In the genomic region with DNA sequence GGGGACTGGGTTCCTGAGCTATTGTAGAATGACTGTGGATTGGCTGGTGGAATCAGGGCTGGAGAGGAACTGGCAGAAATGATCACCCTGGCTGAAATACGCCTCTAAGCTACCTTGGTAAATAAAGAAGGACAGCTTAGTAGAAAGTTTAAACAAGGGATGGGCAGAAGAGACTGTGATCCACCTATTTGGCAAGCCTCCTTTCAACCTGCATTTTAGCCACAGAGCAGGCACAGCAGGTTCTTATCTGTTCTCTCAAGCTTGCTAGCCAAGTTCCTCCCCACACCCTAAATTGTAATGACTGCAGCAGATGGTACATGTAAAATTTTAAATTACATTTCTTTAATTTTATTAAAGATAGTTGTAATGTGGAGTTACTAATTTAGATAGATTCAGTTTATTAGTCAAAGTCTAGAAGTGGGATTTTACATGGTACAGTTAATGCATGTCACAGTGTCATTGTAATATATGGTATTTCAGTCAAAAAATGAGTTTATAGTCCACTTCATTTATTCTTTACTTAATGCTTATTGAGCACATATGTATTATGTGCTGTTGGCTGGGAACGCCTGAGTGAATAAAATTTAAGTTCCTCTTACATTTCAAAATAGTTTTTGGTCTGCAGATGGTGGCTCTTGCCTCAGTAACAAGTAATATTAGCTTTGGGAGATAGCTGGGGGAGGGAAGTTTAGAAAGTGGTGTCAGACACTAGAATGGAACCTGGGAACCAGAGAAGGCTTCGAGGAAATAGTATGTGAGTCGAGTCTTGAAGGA, we compare ENCODE assay signal across 11 cellular contexts. TPM values are rescaled to one million over a fixed set of nuclear protein-coding genes. Genes with fewer than 3 reads are reported as not detected.
DNase-seq lines count a peak whose midpoint lies in the region; ATAC-seq and TF ChIP-seq lines count a peak whose summit lies in the region.
"Had no signal": no experiment of that assay in that cellular context is flagged by ENCODE, and none has a peak within 500 bp of the region (broad histone marks: within the 10 kb centered on the region; RNA-seq: fewer than 3 reads in every experiment).

No MANE protein-coding gene starts in this region.

- H3K36me3 Mint-ChIP-seq in endothelial cell (ENCODE audit: low read depth, unreplicated experiment) (peaks cover 9% of the 10 kb centered on the region), neural crest cell (ENCODE audit: low read depth) (peaks cover 4% of the 10 kb centered on the region)
- no peaks in the 10 kb centered on the region for H3K36me3 Mint-ChIP-seq in activated T-helper 2 cell treated with anti-CD3 and anti-CD28 coated beads, Interferon-gamma antibody, Interleukin-2, Interleukin-4, amounts not matched to agents 10 μg/mL and 5 μg/mL and 100 μg/mL, durations not matched to agents 14 hours and 24 hours and 36 hours (ENCODE audit: low read depth)

- H3K9me2 ChIP-seq in MM.1S (replicated peaks; ENCODE audit: insufficient read depth, low read length) = no peaks in the 10 kb centered on the region

- H3K9ac ChIP-seq in MM.1S (ENCODE audit: low read length) = no peak overlapping the region

- no peaks in the 10 kb centered on the region for H3K9me3 Mint-ChIP-seq in endothelial cell (ENCODE audit: unreplicated experiment)
- no peaks in the 10 kb centered on the region for H3K9me3 Mint-ChIP-seq in neural crest cell
- no peaks in the 10 kb centered on the region for H3K9me3 Mint-ChIP-seq in activated T-helper 2 cell treated with anti-CD3 and anti-CD28 coated beads, Interferon-gamma antibody, Interleukin-2, Interleukin-4, amounts not matched to agents 10 μg/mL and 5 μg/mL and 100 μg/mL, durations not matched to agents 14 hours and 24 hours and 36 hours

- no peaks in the 10 kb centered on the region for H3K4me1 ChIP-seq in MM.1S (ENCODE audit: low read length)

- no peak for ATAC-seq in HG03460 (IDR thresholded peaks at IDR 0.05; ENCODE audit: unreplicated experiment)

- H3K9me3 ChIP-seq in MM.1S (replicated peaks; ENCODE audit: insufficient read depth, low read length) = no peaks in the 10 kb centered on the region

- peaks cover 32% of the 10 kb centered on the region for H3K4me1 Mint-ChIP-seq in endothelial cell (ENCODE audit: unreplicated experiment)
- peaks cover 42% of the 10 kb centered on the region for H3K4me1 Mint-ChIP-seq in neural crest cell
- no peaks in the 10 kb centered on the region for H3K4me1 Mint-ChIP-seq in activated T-helper 2 cell treated with anti-CD3 and anti-CD28 coated beads, Interferon-gamma antibody, Interleukin-2, Interleukin-4, amounts not matched to agents 10 μg/mL and 5 μg/mL and 100 μg/mL, durations not matched to agents 14 hours and 24 hours and 36 hours (ENCODE audit: low read depth)

- peak overlapping the region; percentile 78 for H3K27ac ChIP-seq in 22Rv1
- no peak overlapping the region for H3K27ac ChIP-seq in MM.1S (ENCODE audit: low read length)

- H3K4me3 Mint-ChIP-seq in endothelial cell (ENCODE audit: unreplicated experiment) (peak overlapping the region; percentile 33), neural crest cell (no peak overlapping the region)
- H3K4me3 Mint-ChIP-seq in activated T-helper 2 cell treated with anti-CD3 and anti-CD28 coated beads, Interferon-gamma antibody, Interleukin-2, Interleukin-4, amounts not matched to agents 10 μg/mL and 5 μg/mL and 100 μg/mL, durations not matched to agents 14 hours and 24 hours and 36 hours (ENCODE audit: low read depth) = no peak overlapping the region

- H3K27ac Mint-ChIP-seq in endothelial cell (ENCODE audit: unreplicated experiment) (peak overlapping the region; percentile 68), neural crest cell (ENCODE audit: unreplicated experiment) (peak overlapping the region; percentile 53)
- H3K27ac Mint-ChIP-seq in activated T-helper 2 cell treated with anti-CD3 and anti-CD28 coated beads, Interferon-gamma antibody, Interleukin-2, Interleukin-4, amounts not matched to agents 10 μg/mL and 5 μg/mL and 100 μg/mL, durations not matched to agents 14 hours and 24 hours and 36 hours = no peak overlapping the region

- H3K27me3 Mint-ChIP-seq in endothelial cell (ENCODE audit: unreplicated experiment) = peaks cover 6% of the 10 kb centered on the region
- no peaks in the 10 kb centered on the region for H3K27me3 Mint-ChIP-seq in neural crest cell (ENCODE audit: low read depth)
- H3K27me3 Mint-ChIP-seq in activated T-helper 2 cell treated with anti-CD3 and anti-CD28 coated beads, Interferon-gamma antibody, Interleukin-2, Interleukin-4, amounts not matched to agents 10 μg/mL and 5 μg/mL and 100 μg/mL, durations not matched to agents 14 hours and 24 hours and 36 hours (ENCODE audit: low read depth) = peaks cover 11% of the 10 kb centered on the region

- no peaks in the 10 kb centered on the region for H3F3A ChIP-seq in MM.1S (ENCODE audit: insufficient read depth, low read length)

- intact Hi-C loops in activated T-helper 2 cell treated with anti-CD3 and anti-CD28 coated beads, Interferon-gamma antibody, Interleukin-2, Interleukin-4, amounts not matched to agents 10 μg/mL and 5 μg/mL and 100 μg/mL, durations not matched to agents 14 hours and 24 hours and 36 hours (cut with micrococcal nuclease) = no loop called here

- H3K36me3 ChIP-seq in MM.1S (replicated peaks; ENCODE audit: insufficient read depth, low read length) = no peaks in the 10 kb centered on the region

- H2AFZ ChIP-seq in MM.1S (ENCODE audit: low read length) = no peak overlapping the region

- DNase-seq in NOMO-1 treated with dmso at 0.1 percent for 144 hours (lab: John Stamatoyannopoulos, UW; ENCODE audit: unreplicated experiment) (peak; percentile 19), endothelial cell (ENCODE audit: low spot score) (no peak), neural crest cell (ENCODE audit: low read depth, low spot score) (no peak), MM.1S (no peak)
- no peak for DNase-seq in activated CD4-positive, CD25-positive, alpha-beta regulatory T cell treated with anti-CD3 and anti-CD28 coated beads, Interleukin-2, amount 50 U/mL, for 72 hours
- DNase-seq in activated T-helper 2 cell treated with anti-CD3 and anti-CD28 coated beads, Interferon-gamma antibody, Interleukin-2, Interleukin-4, amounts not matched to agents 10 μg/mL and 5 μg/mL and 100 μg/mL, durations not matched to agents 14 hours and 24 hours and 36 hours (ENCODE audit: low spot score) = no peak
- DNase-seq: activated gamma-delta T cell treated with Interleukin-2 at 50 U/mL for 16 hours; KG1; stimulated activated CD4-positive, alpha-beta T cell treated with anti-CD3 and anti-CD28 coated beads, Interleukin-4, amount 100 ng/mL, for 24 hours had no signal

- H3K79me2 ChIP-seq in MM.1S (ENCODE audit: low read length) = peaks cover 26% of the 10 kb centered on the region

- H4K20me1 ChIP-seq in MM.1S (ENCODE audit: insufficient read depth, low read length) = no peaks in the 10 kb centered on the region

- no peak overlapping the region for H3K4me3 ChIP-seq in MM.1S (ENCODE audit: low read length)

- H3K27me3 ChIP-seq in MM.1S (replicated peaks; ENCODE audit: insufficient read depth, low read length) = no peaks in the 10 kb centered on the region

- no peak overlapping the region for H3K4me2 ChIP-seq in MM.1S (ENCODE audit: low read depth, low read length)

- TF ChIP-seq CTCF in 22Rv1 (IDR thresholded peaks at IDR 0.05) (no peak), endothelial cell (IDR thresholded peaks at IDR 0.05; ENCODE audit: unreplicated experiment) (no peak), neural crest cell (conservative IDR thresholded peaks at IDR 0.05) (no peak), MM.1S (IDR thresholded peaks at IDR 0.05; ENCODE audit: low read length) (no peak)

RNA-seq across cellular contexts. Expression of a gene that starts 11.2 kb away (rescaled TPM):
- 74.5 TPM for total RNA-seq in endothelial cell (ENCODE audit: unreplicated experiment)
- 45.5 and 47.3 TPM in 2 replicates for total RNA-seq in neural crest cell
- 10.5 and 11.6 TPM in 2 replicates for total RNA-seq in activated T-helper 2 cell treated with anti-CD3 and anti-CD28 coated beads, Interferon-gamma antibody, Interleukin-2, Interleukin-4, amounts not matched to agents 10 μg/mL and 5 μg/mL and 100 μg/mL, durations not matched to agents 14 hours and 24 hours and 36 hours
